ENCODE assay signal across 24 cellular contexts in the genomic region with DNA sequence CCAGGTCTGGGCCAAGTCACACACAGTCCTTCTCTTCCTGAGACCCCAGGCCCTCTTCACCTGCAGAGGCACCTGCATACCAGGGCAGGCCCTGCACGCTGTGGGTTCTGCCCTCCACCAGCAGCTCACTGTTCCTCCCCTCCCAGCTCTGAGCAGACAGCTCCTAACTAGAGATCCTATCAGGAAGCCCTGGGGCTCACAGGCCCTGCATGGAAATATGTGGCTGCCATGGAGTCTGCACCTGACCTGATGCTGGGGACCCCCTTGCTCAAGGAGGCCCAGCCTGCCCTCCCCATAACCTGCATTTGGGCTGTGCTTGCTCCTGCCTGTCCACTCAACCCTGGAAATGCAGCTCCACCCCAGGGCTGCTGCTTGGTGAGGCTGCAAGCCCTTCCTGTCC. TPM values are rescaled to one million over a fixed set of nuclear protein-coding genes. Genes with fewer than 3 reads are reported as not detected.
"Had no signal": no experiment of that assay in that cellular context is flagged by ENCODE, and none has a peak within 500 bp of the region (broad histone marks: within the 10 kb centered on the region; RNA-seq: fewer than 3 reads in every experiment).

No MANE protein-coding gene starts in this region.

- H3K4me1 Mint-ChIP-seq: brain had no signal

- H3K9me3 Mint-ChIP-seq: activated CD4-positive, alpha-beta memory T cell treated with anti-CD3 and anti-CD28 coated beads for 36 hours; activated CD4-positive, alpha-beta T cell treated with anti-CD3 and anti-CD28 coated beads, Interleukin-2, amount 10 ng/mL, durations not matched to agents 7 days and 5 days; activated naive CD4-positive, alpha-beta T cell treated with anti-CD3 and anti-CD28 coated beads, Interleukin-2, amount 50 U/mL, for 24 hours; activated T-cell treated with anti-CD3 and anti-CD28 coated beads, Interleukin-2, amount 50 U/mL, for 72 hours had no signal

- H3K36me3 ChIP-seq: cardiac muscle cell had no signal

- ATAC-seq: activated T-cell treated with anti-CD3 and anti-CD28 coated beads, Interleukin-2, amount 50 U/mL, for 72 hours had no signal

- H3K27ac Mint-ChIP-seq: activated CD4-positive, alpha-beta memory T cell treated with anti-CD3 and anti-CD28 coated beads for 36 hours; activated CD4-positive, alpha-beta T cell treated with anti-CD3 and anti-CD28 coated beads, Interleukin-2, amount 10 ng/mL, durations not matched to agents 7 days and 5 days; activated naive CD4-positive, alpha-beta T cell treated with anti-CD3 and anti-CD28 coated beads, Interleukin-2, amount 50 U/mL, for 24 hours; activated T-cell treated with anti-CD3 and anti-CD28 coated beads, Interleukin-2, amount 50 U/mL, for 72 hours; brain had no signal

- H3K27me3 Mint-ChIP-seq: activated CD4-positive, alpha-beta memory T cell treated with anti-CD3 and anti-CD28 coated beads for 36 hours had no signal

- DNase-seq: activated CD4-positive, alpha-beta memory T cell treated with anti-CD3 and anti-CD28 coated beads for 36 hours; activated CD4-positive, alpha-beta T cell treated with anti-CD3 and anti-CD28 coated beads, Interleukin-2, amount 10 ng/mL, durations not matched to agents 7 days and 5 days; activated CD4-positive, CD25-positive, alpha-beta regulatory T cell; activated CD8-positive, alpha-beta memory T cell treated with anti-CD3 and anti-CD28 coated beads for 24 hours; activated naive CD4-positive, alpha-beta T cell; activated T-cell treated with anti-CD3 and anti-CD28 coated beads for 4 hours; activated T-cell treated with anti-CD3 and anti-CD28 coated beads, Interleukin-2, amount 50 U/mL, for 72 hours; amygdala; Kasumi-1; KBM-7; NCI-H1105 treated with DMSO at 0.1 percent for 48 hours; NCI-H1436 treated with DMSO at 0.1 percent for 48 hours; NCI-H187; NCI-H2081; NCI-H446; NCI-H524; SIG-M5; T-helper 1 cell had no signal

- H3K36me3 Mint-ChIP-seq: activated CD4-positive, alpha-beta memory T cell treated with anti-CD3 and anti-CD28 coated beads for 36 hours; activated naive CD4-positive, alpha-beta T cell treated with anti-CD3 and anti-CD28 coated beads, Interleukin-2, amount 50 U/mL, for 24 hours; brain had no signal

- H3K4me3 Mint-ChIP-seq: activated CD4-positive, alpha-beta memory T cell treated with anti-CD3 and anti-CD28 coated beads for 36 hours; activated CD4-positive, alpha-beta T cell treated with anti-CD3 and anti-CD28 coated beads, Interleukin-2, amount 10 ng/mL, durations not matched to agents 7 days and 5 days; activated naive CD4-positive, alpha-beta T cell treated with anti-CD3 and anti-CD28 coated beads, Interleukin-2, amount 50 U/mL, for 24 hours; activated T-cell treated with anti-CD3 and anti-CD28 coated beads, Interleukin-2, amount 50 U/mL, for 72 hours; brain had no signal

- H3K27ac ChIP-seq: cardiac muscle cell, PC-9, VCaP had no signal

- H3K4me3 ChIP-seq: cardiac muscle cell, PC-9 had no signal

RNA-seq across cellular contexts. Expression of gene HLA-G, which starts 14.6 kb away (rescaled TPM):
- total RNA-seq: cardiac muscle cell, RPMI7951 had no signal
